Comparison of ENCODE assay signal across 1 cellular context in the genomic region with DNA sequence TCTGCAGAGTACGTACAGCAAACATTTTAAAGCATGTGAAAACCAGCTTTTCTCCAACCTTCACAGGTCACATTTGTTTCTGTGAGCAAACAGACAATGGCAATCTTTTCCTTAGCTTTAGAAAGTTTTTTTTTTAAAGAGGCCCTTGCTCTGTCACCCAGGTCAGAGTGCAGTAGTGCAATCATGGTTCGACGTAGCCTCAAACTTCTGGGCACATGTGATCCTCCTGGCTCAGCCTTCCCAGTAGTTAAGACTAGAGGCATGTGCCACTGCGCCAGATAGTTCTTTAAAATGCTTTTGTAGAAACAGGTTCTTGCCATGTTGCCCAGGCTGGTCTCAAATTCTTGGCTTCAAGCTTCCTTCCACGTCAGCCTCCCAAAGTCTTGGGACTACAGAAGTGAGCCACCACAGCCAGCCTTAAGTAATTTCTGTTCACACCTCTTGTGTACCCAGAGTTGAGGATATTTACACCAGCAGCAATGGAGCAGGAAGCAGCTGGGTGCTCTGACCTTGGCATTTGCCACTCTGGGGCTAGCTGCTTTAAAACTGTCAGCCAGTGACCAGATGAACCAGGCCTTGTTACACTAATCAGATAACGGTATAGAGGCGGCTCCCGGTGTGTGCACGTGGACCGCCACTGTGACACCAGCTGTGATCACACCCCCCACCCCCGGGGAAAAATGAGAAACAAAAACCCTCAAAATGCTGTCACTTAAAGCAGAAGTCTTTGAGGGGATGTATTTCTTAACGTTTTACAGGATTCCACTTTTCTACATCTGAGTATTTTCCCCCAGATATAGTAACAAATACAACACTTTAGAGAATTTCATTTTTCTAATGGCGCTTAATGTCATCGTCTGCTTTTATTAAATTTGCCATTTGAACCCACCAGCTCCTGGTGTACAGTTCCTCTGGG.
TF ChIP-seq lines count a peak whose summit lies in the region.

No MANE protein-coding gene starts in this region.

TF ChIP-seq in HepG2, 621 proteins besides CTCF, POLR2A, EP300 and RAD21 (continued from another document and continues in another):
- TF ChIP-seq ZBTB34 (CRISPR knock-in tag; IDR thresholded peaks at IDR 0.05) (peak; percentile 59; the same call in 1 of the 2 replicates), ZNF629 (CRISPR knock-in tag; conservative IDR thresholded peaks at IDR 0.05) (no peak), ZFP36L2 (CRISPR knock-in tag; IDR thresholded peaks at IDR 0.05) (no peak), ZNF773 (CRISPR knock-in tag; IDR thresholded peaks at IDR 0.05; ENCODE audit: borderline replicate concordance) (no peak), CSRNP2 (CRISPR knock-in tag; conservative IDR thresholded peaks at IDR 0.05; ENCODE audit: low read depth) (no peak), LCORL (IDR thresholded peaks at IDR 0.05) (no peak), LCORL (CRISPR knock-in tag; IDR thresholded peaks at IDR 0.05) (peak; percentile 53; the same call in 1 of the 2 replicates), BCL3 (CRISPR knock-in tag; IDR thresholded peaks at IDR 0.05) (0 out of 2 replicates have a peak, but pooled peaks have one; percentile 70), NR2F1 (CRISPR knock-in tag; IDR thresholded peaks at IDR 0.05) (peak; percentile 67 to 68), PBX3 (CRISPR knock-in tag; IDR thresholded peaks at IDR 0.05; ENCODE audit: borderline replicate concordance) (no peak), ZNF24 (IDR thresholded peaks at IDR 0.05) (no peak), KMT2B (CRISPR knock-in tag; IDR thresholded peaks at IDR 0.05) (no peak), ZFP41 (CRISPR knock-in tag; IDR thresholded peaks at IDR 0.05; ENCODE audit: borderline replicate concordance) (no peak), FOXA3 (CRISPR knock-in tag; IDR thresholded peaks at IDR 0.05) (peak; percentile 82), ZNF329 (CRISPR knock-in tag; IDR thresholded peaks at IDR 0.05; ENCODE audit: low read depth) (no peak), NR2F2 (IDR thresholded peaks at IDR 0.05; ENCODE audit: borderline replicate concordance, low read depth) (peak; percentile 68; the same call in 1 of the 2 replicates), HOXD1 (CRISPR knock-in tag; IDR thresholded peaks at IDR 0.05) (no peak), MEIS2 (CRISPR knock-in tag; IDR thresholded peaks at IDR 0.05) (peak; percentile 81; the same call in 1 of the 2 replicates), HNF4G (IDR thresholded peaks at IDR 0.05; ENCODE audit: borderline replicate concordance, low read depth, low read length) (no peak; the same call in 1 of the 2 replicates), HNF4G (CRISPR knock-in tag; IDR thresholded peaks at IDR 0.05; ENCODE audit: borderline replicate concordance, low read depth) (no peak), ASH2L (IDR thresholded peaks at IDR 0.05; ENCODE audit: insufficient read length, low read depth, low read length) (peak; percentile 17), ZSCAN20 (CRISPR knock-in tag; IDR thresholded peaks at IDR 0.05; ENCODE audit: borderline replicate concordance) (no peak), KDM5A (IDR thresholded peaks at IDR 0.05; ENCODE audit: borderline replicate concordance, low read length) (no peak), SOX6 (IDR thresholded peaks at IDR 0.05) (no peak), SOX6 (CRISPR knock-in tag; IDR thresholded peaks at IDR 0.05) (peak; percentile 69), PHF21A (CRISPR knock-in tag; IDR thresholded peaks at IDR 0.05) (peak; percentile 39; the same call in 1 of the 2 replicates), ZIK1 (CRISPR knock-in tag; IDR thresholded peaks at IDR 0.05; ENCODE audit: borderline replicate concordance, low read depth) (no peak), ZNF781 (CRISPR knock-in tag; IDR thresholded peaks at IDR 0.05; ENCODE audit: borderline replicate concordance, not compliant biosample characterization) (peak; percentile 48), CREM (IDR thresholded peaks at IDR 0.05) (no peak), CREM (CRISPR knock-in tag; IDR thresholded peaks at IDR 0.05) (no peak), TCF7L2 (IDR thresholded peaks at IDR 0.05; ENCODE audit: low read depth, low read length) (no peak), SMYD3 (CRISPR knock-in tag; IDR thresholded peaks at IDR 0.05) (no peak), NCOA1 (CRISPR knock-in tag; IDR thresholded peaks at IDR 0.05) (no peak), SRSF1 (optimal IDR thresholded peaks at IDR 0.05; ENCODE audit: low read depth, low read length) (no peak), PHF5A (CRISPR knock-in tag; IDR thresholded peaks at IDR 0.05; ENCODE audit: low read depth, unreplicated experiment) (no peak), TRIM24 (CRISPR knock-in tag; IDR thresholded peaks at IDR 0.05) (peak; percentile 54; the same call in 1 of the 2 replicates), ZNF790 (CRISPR knock-in tag; IDR thresholded peaks at IDR 0.05; ENCODE audit: borderline replicate concordance) (no peak), NKX3-1 (CRISPR knock-in tag; IDR thresholded peaks at IDR 0.05) (no peak), ZNF550 (CRISPR knock-in tag; IDR thresholded peaks at IDR 0.05; ENCODE audit: borderline replicate concordance) (no peak), ZNF317 (CRISPR knock-in tag; IDR thresholded peaks at IDR 0.05) (peak; percentile 61), ZNF20 (CRISPR knock-in tag; IDR thresholded peaks at IDR 0.05) (no peak)
- TF ChIP-seq, protein P1, sequence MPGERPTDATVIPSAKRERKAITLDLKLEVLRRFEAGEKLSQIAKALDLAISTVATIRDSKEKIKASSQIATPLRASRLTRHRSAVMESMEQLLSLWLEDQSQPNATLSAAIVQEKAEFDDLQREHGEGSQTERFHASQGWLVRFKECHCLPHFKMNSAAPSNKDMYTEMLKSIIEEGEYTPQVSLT (CRISPR knock-in tag; IDR thresholded peaks at IDR 0.05; ENCODE audit: borderline replicate concordance, low read depth): no peak
- TF ChIP-seq, protein P2, sequence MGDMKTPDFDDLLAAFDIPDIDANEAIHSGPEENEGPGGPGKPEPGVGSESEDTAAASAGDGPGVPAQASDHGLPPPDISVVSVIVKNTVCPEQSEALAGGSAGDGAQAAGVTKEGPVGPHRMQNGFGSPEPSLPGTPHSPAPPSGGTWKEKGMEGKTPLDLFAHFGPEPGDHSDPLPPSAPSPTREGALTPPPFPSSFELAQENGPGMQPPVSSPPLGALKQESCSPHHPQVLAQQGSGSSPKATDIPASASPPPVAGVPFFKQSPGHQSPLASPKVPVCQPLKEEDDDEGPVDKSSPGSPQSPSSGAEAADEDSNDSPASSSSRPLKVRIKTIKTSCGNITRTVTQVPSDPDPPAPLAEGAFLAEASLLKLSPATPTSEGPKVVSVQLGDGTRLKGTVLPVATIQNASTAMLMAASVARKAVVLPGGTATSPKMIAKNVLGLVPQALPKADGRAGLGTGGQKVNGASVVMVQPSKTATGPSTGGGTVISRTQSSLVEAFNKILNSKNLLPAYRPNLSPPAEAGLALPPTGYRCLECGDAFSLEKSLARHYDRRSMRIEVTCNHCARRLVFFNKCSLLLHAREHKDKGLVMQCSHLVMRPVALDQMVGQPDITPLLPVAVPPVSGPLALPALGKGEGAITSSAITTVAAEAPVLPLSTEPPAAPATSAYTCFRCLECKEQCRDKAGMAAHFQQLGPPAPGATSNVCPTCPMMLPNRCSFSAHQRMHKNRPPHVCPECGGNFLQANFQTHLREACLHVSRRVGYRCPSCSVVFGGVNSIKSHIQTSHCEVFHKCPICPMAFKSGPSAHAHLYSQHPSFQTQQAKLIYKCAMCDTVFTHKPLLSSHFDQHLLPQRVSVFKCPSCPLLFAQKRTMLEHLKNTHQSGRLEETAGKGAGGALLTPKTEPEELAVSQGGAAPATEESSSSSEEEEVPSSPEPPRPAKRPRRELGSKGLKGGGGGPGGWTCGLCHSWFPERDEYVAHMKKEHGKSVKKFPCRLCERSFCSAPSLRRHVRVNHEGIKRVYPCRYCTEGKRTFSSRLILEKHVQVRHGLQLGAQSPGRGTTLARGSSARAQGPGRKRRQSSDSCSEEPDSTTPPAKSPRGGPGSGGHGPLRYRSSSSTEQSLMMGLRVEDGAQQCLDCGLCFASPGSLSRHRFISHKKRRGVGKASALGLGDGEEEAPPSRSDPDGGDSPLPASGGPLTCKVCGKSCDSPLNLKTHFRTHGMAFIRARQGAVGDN (CRISPR knock-in tag; IDR thresholded peaks at IDR 0.05): peak; percentile 23; the same call in 1 of the 2 replicates
- TF ChIP-seq, protein P3, sequence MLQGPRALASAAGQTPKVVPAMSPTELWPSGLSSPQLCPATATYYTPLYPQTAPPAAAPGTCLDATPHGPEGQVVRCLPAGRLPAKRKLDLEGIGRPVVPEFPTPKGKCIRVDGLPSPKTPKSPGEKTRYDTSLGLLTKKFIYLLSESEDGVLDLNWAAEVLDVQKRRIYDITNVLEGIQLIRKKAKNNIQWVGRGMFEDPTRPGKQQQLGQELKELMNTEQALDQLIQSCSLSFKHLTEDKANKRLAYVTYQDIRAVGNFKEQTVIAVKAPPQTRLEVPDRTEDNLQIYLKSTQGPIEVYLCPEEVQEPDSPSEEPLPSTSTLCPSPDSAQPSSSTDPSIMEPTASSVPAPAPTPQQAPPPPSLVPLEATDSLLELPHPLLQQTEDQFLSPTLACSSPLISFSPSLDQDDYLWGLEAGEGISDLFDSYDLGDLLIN (CRISPR knock-in tag; IDR thresholded peaks at IDR 0.05; ENCODE audit: borderline replicate concordance): no peak
